ENCODE assay signal across 5 cellular contexts in genomic region chr7:76575431-76575830, GRCh38. TPM values are rescaled to one million over a fixed set of nuclear protein-coding genes. Genes with fewer than 3 reads are reported as not detected.
"Had no signal": no experiment of that assay in that cellular context is flagged by ENCODE, and none has a peak within 500 bp of the region (broad histone marks: within the 10 kb centered on the region; RNA-seq: fewer than 3 reads in every experiment).

No MANE protein-coding gene starts in this region.

RNA-seq across cellular contexts. Expression of gene SPDYE16, which starts 32.3 kb away (rescaled TPM):
- total RNA-seq: activated B cell treated with CpG ODN at 0.5 μM for 24 hours; activated CD4-positive, alpha-beta T cell treated with anti-CD3 and anti-CD28 coated beads, Interleukin-2, amount 10 ng/mL, durations not matched to agents 24 days and 14 days; activated T-helper 1 cell treated with anti-CD3 and anti-CD28 coated beads, Interleukin-12 subunit alpha, Interleukin-12 subunit beta, Interleukin-2, Interleukin-4 antibody, amounts not matched to agents 30 ng/mL and 10 ng/mL and 1 ng/mL, durations not matched to agents 14 hours and 24 hours and 36 hours; astrocyte; cardiac septum had no signal
